ENCODE assay signal across 8 cellular contexts in the genomic region with DNA sequence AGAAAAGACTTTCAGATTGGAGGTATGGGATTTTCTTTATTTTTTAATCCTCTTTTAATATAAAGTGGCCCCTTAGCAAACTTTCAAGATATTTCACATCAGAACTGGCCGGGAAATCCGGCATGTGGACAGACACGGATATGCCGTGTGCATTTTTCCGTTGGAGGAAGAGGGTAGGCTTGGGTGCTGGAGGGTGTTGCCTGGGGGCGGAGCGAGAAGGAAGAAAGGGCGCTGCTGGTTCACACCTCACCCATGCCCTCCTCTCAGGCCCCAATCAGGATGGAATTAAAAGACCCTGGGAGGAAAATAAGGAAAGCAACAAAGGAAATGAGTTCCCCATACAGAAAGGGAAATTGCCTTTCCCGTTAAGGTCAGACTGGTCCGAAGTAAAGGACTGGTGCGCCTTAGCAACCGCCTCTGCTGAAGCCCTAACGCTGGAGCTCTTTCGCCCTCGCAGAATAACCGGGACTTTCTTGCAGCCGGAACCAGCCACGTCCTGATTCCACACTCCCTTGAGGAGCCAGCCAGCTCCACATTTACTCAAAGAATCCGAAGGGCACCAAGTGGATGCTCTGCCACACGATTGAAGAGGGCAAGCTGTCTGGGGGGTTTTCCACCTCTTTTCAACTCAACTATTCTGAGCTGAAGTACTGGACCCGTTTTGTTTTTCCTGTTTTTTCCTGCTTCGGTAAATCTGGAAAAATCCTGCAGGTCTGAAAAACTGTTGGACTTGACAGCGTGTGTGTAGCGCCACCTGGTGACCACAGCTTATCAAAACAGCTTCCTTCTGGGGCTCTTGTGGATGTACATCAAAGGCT. TPM values are rescaled to one million over a fixed set of nuclear protein-coding genes. Genes with fewer than 3 reads are reported as not detected.
A peak's percentile ranks its signal among the peaks of the same experiment; 100 is the strongest.
DNase-seq lines count a peak whose midpoint lies in the region; ATAC-seq, FAIRE-seq and TF ChIP-seq lines count a peak whose summit lies in the region.

No MANE protein-coding gene starts in this region.

- H3K36me3 ChIP-seq in endodermal cell (ENCODE audit: control insufficient read depth, insufficient read depth, low read length) = peaks cover 13% of the 10 kb centered on the region

- TF ChIP-seq CTCF in D721Med (IDR thresholded peaks at IDR 0.05; ENCODE audit: insufficient read depth, missing control alignments) (peak; percentile 86), endodermal cell (conservative IDR thresholded peaks at IDR 0.05) (peak; percentile 99)

- H3K4me3 ChIP-seq in endodermal cell (ENCODE audit: low read length) = no peak overlapping the region

- peaks cover 18% of the 10 kb centered on the region for H3K9me3 ChIP-seq in endodermal cell (ENCODE audit: control insufficient read depth, low read length)

- H3K9me3 Mint-ChIP-seq in activated CD8-positive, alpha-beta memory T cell treated with anti-CD3 and anti-CD28 coated beads, Interleukin-2, amount 10 ng/mL, durations not matched to agents 7 days and 5 days (ENCODE audit: low read depth) = no peaks in the 10 kb centered on the region
- H3K9me3 Mint-ChIP-seq in endodermal cell (peaks cover 13% of the 10 kb centered on the region), memory B cell (no peaks in the 10 kb centered on the region)

- no peak overlapping the region for H3K9ac ChIP-seq in endodermal cell (ENCODE audit: extremely low read depth, low read length, poor library complexity, severe bottlenecking)

- peaks cover 1% of the 10 kb centered on the region for H3K36me3 Mint-ChIP-seq in activated CD8-positive, alpha-beta memory T cell treated with anti-CD3 and anti-CD28 coated beads, Interleukin-2, amount 10 ng/mL, durations not matched to agents 7 days and 5 days
- peaks cover 15% of the 10 kb centered on the region for H3K36me3 Mint-ChIP-seq in endodermal cell (ENCODE audit: low read depth)
- no peaks in the 10 kb centered on the region for H3K36me3 Mint-ChIP-seq in memory B cell

- no peak overlapping the region for H3K27ac ChIP-seq in endodermal cell (ENCODE audit: low read depth, low read length)

- whole genome bisulfite sequencing in endodermal cell (ENCODE audit: insufficient coverage in 1 of 2, insufficient read length in 1 of 2), 2 experiments = 36 to 53% methylated on average over 15 to 23 of the region's 24 CpGs

- H3K27me3 ChIP-seq in endodermal cell (ENCODE audit: control insufficient read depth, insufficient read depth, low read length, poor library complexity, severe bottlenecking) = no peaks in the 10 kb centered on the region

- CTCF ChIA-PET in activated CD8-positive, alpha-beta memory T cell treated with anti-CD3 and anti-CD28 coated beads, Interleukin-2, amount 10 ng/mL, durations not matched to agents 7 days and 5 days (lab: Charles Lee) = interaction anchor here (0.6 to 7.2 kb wide), 65 partner anchors 8 to 895 kb away, joined by 3 to 159 read pairs (median 5); partner anchors contain the start of genes BCL2L14 and ETV6

- no peaks in the 10 kb centered on the region for H3K27me3 Mint-ChIP-seq in activated CD8-positive, alpha-beta memory T cell treated with anti-CD3 and anti-CD28 coated beads, Interleukin-2, amount 10 ng/mL, durations not matched to agents 7 days and 5 days
- H3K27me3 Mint-ChIP-seq in endodermal cell (ENCODE audit: insufficient read depth) (no peaks in the 10 kb centered on the region), memory B cell (no peaks in the 10 kb centered on the region)

- peak overlapping the region; percentile 59 for H3K4me3 Mint-ChIP-seq in activated CD8-positive, alpha-beta memory T cell treated with anti-CD3 and anti-CD28 coated beads, Interleukin-2, amount 10 ng/mL, durations not matched to agents 7 days and 5 days
- H3K4me3 Mint-ChIP-seq in endodermal cell = peak overlapping the region; percentile 33
- H3K4me3 Mint-ChIP-seq in memory B cell = peak overlapping the region; percentile 72

- peak; percentile 58 for FAIRE-seq in D721Med (lab: Jason Lieb, UNC)

- H3K4me1 ChIP-seq in endodermal cell (ENCODE audit: control insufficient read depth, insufficient read depth, low read length) = peaks cover 7% of the 10 kb centered on the region

- peaks cover 21% of the 10 kb centered on the region for H3K4me1 Mint-ChIP-seq in activated CD8-positive, alpha-beta memory T cell treated with anti-CD3 and anti-CD28 coated beads, Interleukin-2, amount 10 ng/mL, durations not matched to agents 7 days and 5 days
- H3K4me1 Mint-ChIP-seq in endodermal cell (peaks cover 22% of the 10 kb centered on the region), memory B cell (peaks cover 15% of the 10 kb centered on the region)

- DNase-seq in D721Med (ENCODE audit: insufficient read length, low spot score) = no peak
- DNase-seq in HS-27A (ENCODE audit: low read depth) = peak; percentile 73
- peak; percentile 57 for DNase-seq in NCI-H748 treated with DMSO at 0.1 percent for 48 hours (lab: John Stamatoyannopoulos, UW)
- DNase-seq in activated CD8-positive, alpha-beta memory T cell treated with anti-CD3 and anti-CD28 coated beads, Interleukin-2, amount 10 ng/mL, durations not matched to agents 7 days and 5 days = peak; percentile 78
- DNase-seq in endodermal cell = peak; percentile 94
- peak; percentile 54 to 68 for DNase-seq in memory B cell (ENCODE audit: low spot score in 2 of 2)
- DNase-seq in stimulated activated CD8-positive, alpha-beta memory T cell treated with anti-CD3 and anti-CD28 coated beads, Interleukin-12 subunit alpha, Interleukin-12 subunit beta, amount 100 ng/mL, for 4 hours (ENCODE audit: low read depth) = peak; percentile 32

- ATAC-seq in activated CD8-positive, alpha-beta memory T cell treated with anti-CD3 and anti-CD28 coated beads, Interleukin-2, amount 10 ng/mL, durations not matched to agents 7 days and 5 days = peak; percentile 87
- ATAC-seq in memory B cell (ENCODE audit: low read depth) (peak; percentile 80), HG03378 (IDR thresholded peaks at IDR 0.05; ENCODE audit: unreplicated experiment) (no peak)

- H3K27ac Mint-ChIP-seq in activated CD8-positive, alpha-beta memory T cell treated with anti-CD3 and anti-CD28 coated beads, Interleukin-2, amount 10 ng/mL, durations not matched to agents 7 days and 5 days = peak overlapping the region; percentile 50
- H3K27ac Mint-ChIP-seq in endodermal cell (peak overlapping the region; percentile 71), memory B cell (peak overlapping the region; percentile 7)

RNA-seq across cellular contexts. Expression of gene BCL2L14, which starts 37.8 kb away (rescaled TPM):
- total RNA-seq in activated CD8-positive, alpha-beta memory T cell treated with anti-CD3 and anti-CD28 coated beads, Interleukin-2, amount 10 ng/mL, durations not matched to agents 7 days and 5 days = 10 to 100 TPM in 1 of 2 experiments, 1 to 10 TPM in 1; 3.3 to 12.2 TPM
- 10 to 100 TPM in 1 of 2 donors, 1 to 10 TPM in 1; 4.4 to 10.5 TPM for total RNA-seq in endodermal cell
- polyA plus RNA-seq in endodermal cell (2013, experiment 1 of 2) = 0.39 TPM
- 0.33 TPM for polyA plus RNA-seq in endodermal cell (2013, experiment 2 of 2)

Comparison
In these comparisons a context has a peak if more than half of its experiments do, and no peak if none do; other contexts are left out.
1. H3K27ac Mint-ChIP-seq: peak in every context shown above with its lines; median percentile 71 in endodermal cell; 50 in activated CD8-positive, alpha-beta memory T cell treated with anti-CD3 and anti-CD28 coated beads, Interleukin-2, amount 10 ng/mL, durations not matched to agents 7 days and 5 days; 7 in memory B cell.